ENCODE assay signal across 1 cellular context in genomic region chr3:71050521-71051258, GRCh38.
TF ChIP-seq lines count a peak whose summit lies in the region.

No MANE protein-coding gene starts in this region.

TF ChIP-seq in GM12878, 131 proteins besides CTCF, POLR2A, EP300 and RAD21 (continued from another document):
- TF ChIP-seq E4F1 (IDR thresholded peaks at IDR 0.05; ENCODE audit: borderline replicate concordance, partially characterized antibody) (no peak), NFXL1 (IDR thresholded peaks at IDR 0.05; ENCODE audit: borderline replicate concordance) (no peak), ASH2L (IDR thresholded peaks at IDR 0.05; ENCODE audit: borderline replicate concordance, low read depth) (no peak), FOXM1 (IDR thresholded peaks at IDR 0.05; ENCODE audit: low read depth, low read length) (no peak), ATF7 (IDR thresholded peaks at IDR 0.05; ENCODE audit: low read depth) (peak; percentile 39; the same call in 1 of the 2 replicates), RELB (IDR thresholded peaks at IDR 0.05; ENCODE audit: low read depth) (no peak), ZBTB4 (CRISPR knock-in tag; IDR thresholded peaks at IDR 0.05) (no peak), ATF3 (IDR thresholded peaks at IDR 0.05; ENCODE audit: borderline replicate concordance, extremely low read depth, low read depth, low read length) (no peak), BMI1 (IDR thresholded peaks at IDR 0.05; ENCODE audit: borderline replicate concordance) (no peak), RUNX3 (IDR thresholded peaks at IDR 0.05; ENCODE audit: low read length) (peak; percentile 34), TAF1 (IDR thresholded peaks at IDR 0.05; ENCODE audit: borderline replicate concordance, low read depth, low read length) (no peak), NBN (IDR thresholded peaks at IDR 0.05) (no peak), CBFB (IDR thresholded peaks at IDR 0.05; ENCODE audit: low read depth) (no peak), JUNB (IDR thresholded peaks at IDR 0.05) (no peak), PKNOX1 (IDR thresholded peaks at IDR 0.05) (peak; percentile 90), IKZF2 (IDR thresholded peaks at IDR 0.05) (peak; percentile 38 to 39; a peak in 2 of 4 replicates), NKRF (conservative IDR thresholded peaks at IDR 0.05) (no peak), PBX3 (IDR thresholded peaks at IDR 0.05; ENCODE audit: insufficient replicate concordance, low read depth, low read length) (peak; percentile 83), KLF5 (IDR thresholded peaks at IDR 0.05; ENCODE audit: partially characterized antibody) (no peak), DPF2 (IDR thresholded peaks at IDR 0.05) (0 out of 2 replicates have a peak, but pooled peaks have one; percentile 47), FOS (IDR thresholded peaks at IDR 0.05; ENCODE audit: borderline replicate concordance, extremely low read depth, insufficient read length) (no peak), REST (IDR thresholded peaks at IDR 0.05; ENCODE audit: low read depth, low read length) (no peak), CUX1 (IDR thresholded peaks at IDR 0.05; ENCODE audit: insufficient replicate concordance, low read depth, low read length) (no peak), ESRRA (IDR thresholded peaks at IDR 0.05; ENCODE audit: low read length) (no peak), BCL11A (IDR thresholded peaks at IDR 0.05; ENCODE audit: low read depth, low read length) (peak; percentile 47; the same call in 1 of the 2 replicates), SUZ12 (IDR thresholded peaks at IDR 0.05; ENCODE audit: unreplicated experiment) (no peak), MTA3 (IDR thresholded peaks at IDR 0.05; ENCODE audit: borderline replicate concordance, low read length) (no peak), NFIC (IDR thresholded peaks at IDR 0.05; ENCODE audit: low read depth, low read length) (no peak), SMC3 (IDR thresholded peaks at IDR 0.05; ENCODE audit: borderline replicate concordance, low read length) (no peak), STAT1 (conservative IDR thresholded peaks at IDR 0.05) (no peak), MTA2 (IDR thresholded peaks at IDR 0.05; ENCODE audit: low read depth) (peak; percentile 73), CHD1 (IDR thresholded peaks at IDR 0.05; ENCODE audit: low read depth, low read length) (no peak), ZNF207 (IDR thresholded peaks at IDR 0.05; ENCODE audit: borderline replicate concordance) (no peak), ZNF217 (IDR thresholded peaks at IDR 0.05) (no peak), ZNF24 (IDR thresholded peaks at IDR 0.05) (no peak)
TF ChIP-seq in GM12878: peak in this region for 8.
